Comparison of ENCODE assay signal across 2 cellular contexts in genomic region chr1:200181861-200182260, GRCh38.
TF ChIP-seq lines count a peak whose summit lies in the region.

No MANE protein-coding gene starts in this region.

TF ChIP-seq in A549, 52 proteins besides CTCF, POLR2A, EP300 and RAD21:
- TF ChIP-seq MAZ (IDR thresholded peaks at IDR 0.05; ENCODE audit: borderline replicate concordance, low read depth, low read length) (no peak), FOXS1 (CRISPR knock-in tag; IDR thresholded peaks at IDR 0.05) (no peak), KDM1A (IDR thresholded peaks at IDR 0.05; ENCODE audit: low read depth) (no peak), ESRRA (IDR thresholded peaks at IDR 0.05; ENCODE audit: borderline replicate concordance, low read length) (no peak), HOXB5 (CRISPR knock-in tag; IDR thresholded peaks at IDR 0.05) (no peak), GATA3 (IDR thresholded peaks at IDR 0.05; ENCODE audit: borderline replicate concordance) (no peak), BHLHE40 (IDR thresholded peaks at IDR 0.05; ENCODE audit: low read depth, low read length) (no peak), EHMT2 (IDR thresholded peaks at IDR 0.05; ENCODE audit: low read depth) (no peak), ATOH8 (CRISPR knock-in tag; IDR thresholded peaks at IDR 0.05; ENCODE audit: low read depth) (no peak), ZSCAN20 (CRISPR knock-in tag; IDR thresholded peaks at IDR 0.05) (no peak), TFCP2L1 (CRISPR knock-in tag; IDR thresholded peaks at IDR 0.05) (no peak), MYC (IDR thresholded peaks at IDR 0.05; ENCODE audit: borderline replicate concordance, low read length) (no peak), NPAS2 (CRISPR knock-in tag; IDR thresholded peaks at IDR 0.05; ENCODE audit: borderline replicate concordance) (no peak), ZFP36 (IDR thresholded peaks at IDR 0.05; ENCODE audit: borderline replicate concordance, partially characterized antibody) (no peak), EHF (CRISPR knock-in tag; IDR thresholded peaks at IDR 0.05) (no peak), CBX2 (IDR thresholded peaks at IDR 0.05; ENCODE audit: borderline replicate concordance, low read depth) (no peak)

TF ChIP-seq in IMR-90, 13 proteins besides CTCF, POLR2A, EP300 and RAD21:
- TF ChIP-seq FOS (IDR thresholded peaks at IDR 0.05; ENCODE audit: low read depth, low read length) (no peak), RFX5 (IDR thresholded peaks at IDR 0.05; ENCODE audit: low read depth, low read length) (no peak)
TF ChIP-seq in IMR-90: peak in this region for 0.
